In the genomic region with DNA sequence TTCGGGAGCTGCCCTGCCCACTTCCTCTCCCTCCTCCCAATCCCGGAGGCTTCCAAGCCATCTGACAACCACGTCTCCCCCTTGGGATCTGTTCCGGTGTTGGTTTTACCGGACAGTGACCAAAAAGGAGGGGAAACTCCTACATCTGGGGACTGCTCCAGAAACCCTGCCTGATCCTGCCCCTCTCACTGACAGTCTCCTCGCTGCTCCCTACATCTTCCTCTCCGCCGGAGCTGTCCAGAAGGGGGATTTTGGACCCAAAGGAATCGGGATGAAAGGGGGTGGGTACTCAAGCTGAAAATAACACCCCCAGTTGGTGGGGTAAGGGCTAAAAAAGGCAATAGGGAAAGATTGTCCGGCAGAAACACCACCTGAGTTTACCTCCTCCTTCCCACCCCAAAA, we compare ENCODE assay signal across 8 cellular contexts. TPM values are rescaled to one million over a fixed set of nuclear protein-coding genes. Genes with fewer than 3 reads are reported as not detected.
A peak's percentile ranks its signal among the peaks of the same experiment; 100 is the strongest.
DNase-seq lines count a peak whose midpoint lies in the region; ATAC-seq, FAIRE-seq and TF ChIP-seq lines count a peak whose summit lies in the region.

No MANE protein-coding gene starts in this region.

- TF ChIP-seq CTCF in AG09309 (IDR thresholded peaks at IDR 0.05; ENCODE audit: control insufficient read depth, insufficient read depth, low read depth, low read length, missing control alignments), result no peak
- TF ChIP-seq CTCF in GM20000 (IDR thresholded peaks at IDR 0.05; ENCODE audit: extremely low read depth, missing control alignments), result no peak
- TF ChIP-seq CTCF in natural killer cell (IDR thresholded peaks at IDR 0.05), result no peak
- TF ChIP-seq CTCF in uterus (IDR thresholded peaks at IDR 0.05), result peak in 1 of 4 experiments; percentile 16

- intact Hi-C loops in natural killer cell (cut with micrococcal nuclease), result no loop called here
- intact Hi-C loops in uterus (cut with DNase I; ENCODE audit: low total_unique reads), result no loop called here

- no peaks in the 10 kb centered on the region for H3K9me3 ChIP-seq in uterus

- H3K9me3 Mint-ChIP-seq in natural killer cell, result no peaks in the 10 kb centered on the region

- H3K4me1 Mint-ChIP-seq in natural killer cell, result peaks cover 36 to 39% of the 10 kb centered on the region in 2 donors

- DNase-seq in AG09309 (ENCODE audit: low read depth) (peak; percentile 46), GM20000 (ENCODE audit: low spot score) (peak; percentile 26), NCI-H524 treated with DMSO at 0.1 percent for 48 hours (lab: John Stamatoyannopoulos, UW) (peak; percentile 5), frontal cortex (ENCODE audit: low spot score in 2 of 2) (peak; percentile 41 to 61), natural killer cell (peak; percentile 25), uterus (peak; percentile 77 to 82)
- DNase-seq in activated effector memory CD4-positive, alpha-beta T cell treated with anti-CD3 and anti-CD28 coated beads, Interleukin-2, amount 50 U/mL, for 16 hours, result peak; percentile 69

- H3K27ac ChIP-seq in uterus, result peak overlapping the region; percentile 99

- peak overlapping the region; percentile 98 for H3K4me3 Mint-ChIP-seq in natural killer cell

- H3K4me3 ChIP-seq in AG09309 (ENCODE audit: control insufficient read depth, low read depth, low read length), result peak overlapping the region; percentile 80
- peak overlapping the region; percentile 77 for H3K4me3 ChIP-seq in uterus

- TF ChIP-seq POLR2A in uterus (IDR thresholded peaks at IDR 0.05), result peak; percentile 48 to 64

- H3K4me1 ChIP-seq in uterus, result peaks cover 0 to 5% of the 10 kb centered on the region in 2 donors

- FAIRE-seq in frontal cortex (lab: Jason Lieb, UNC), result no peak

- ATAC-seq in natural killer cell (no peak), GM18907 (IDR thresholded peaks at IDR 0.05; ENCODE audit: unreplicated experiment) (no peak)

- peak overlapping the region; percentile 93 to 98 for H3K27ac Mint-ChIP-seq in natural killer cell

- H3K27me3 ChIP-seq in uterus, result no peaks in the 10 kb centered on the region

- no peaks in the 10 kb centered on the region for H3K36me3 ChIP-seq in uterus

- H3K36me3 Mint-ChIP-seq in natural killer cell, result no peaks in the 10 kb centered on the region

- no peaks in the 10 kb centered on the region for H3K27me3 Mint-ChIP-seq in natural killer cell (ENCODE audit: low read depth in 2 of 2)

RNA-seq across cellular contexts. Expression of gene INO80D, which starts 1.5 kb away (rescaled TPM):
- total RNA-seq in frontal cortex (16.3 TPM), natural killer cell (10 to 100 TPM; 59.6 to 64.7 (median 63.9) TPM), uterus (10 to 100 TPM in 3 of 4 donors, 1 to 10 TPM in 1; 6.4 to 45.6 (median 23.4) TPM)

Comparison
In these comparisons a context has a peak if more than half of its experiments do, and no peak if none do; other contexts are left out.
1. DNase-seq: peak in every context shown above with its lines; median percentile 80 in uterus; 69 in activated effector memory CD4-positive, alpha-beta T cell treated with anti-CD3 and anti-CD28 coated beads, Interleukin-2, amount 50 U/mL, for 16 hours; 51 in frontal cortex; 46 in AG09309; 26 in GM20000; 25 in natural killer cell; 5 in NCI-H524 treated with DMSO at 0.1 percent for 48 hours.